In the genomic region with DNA sequence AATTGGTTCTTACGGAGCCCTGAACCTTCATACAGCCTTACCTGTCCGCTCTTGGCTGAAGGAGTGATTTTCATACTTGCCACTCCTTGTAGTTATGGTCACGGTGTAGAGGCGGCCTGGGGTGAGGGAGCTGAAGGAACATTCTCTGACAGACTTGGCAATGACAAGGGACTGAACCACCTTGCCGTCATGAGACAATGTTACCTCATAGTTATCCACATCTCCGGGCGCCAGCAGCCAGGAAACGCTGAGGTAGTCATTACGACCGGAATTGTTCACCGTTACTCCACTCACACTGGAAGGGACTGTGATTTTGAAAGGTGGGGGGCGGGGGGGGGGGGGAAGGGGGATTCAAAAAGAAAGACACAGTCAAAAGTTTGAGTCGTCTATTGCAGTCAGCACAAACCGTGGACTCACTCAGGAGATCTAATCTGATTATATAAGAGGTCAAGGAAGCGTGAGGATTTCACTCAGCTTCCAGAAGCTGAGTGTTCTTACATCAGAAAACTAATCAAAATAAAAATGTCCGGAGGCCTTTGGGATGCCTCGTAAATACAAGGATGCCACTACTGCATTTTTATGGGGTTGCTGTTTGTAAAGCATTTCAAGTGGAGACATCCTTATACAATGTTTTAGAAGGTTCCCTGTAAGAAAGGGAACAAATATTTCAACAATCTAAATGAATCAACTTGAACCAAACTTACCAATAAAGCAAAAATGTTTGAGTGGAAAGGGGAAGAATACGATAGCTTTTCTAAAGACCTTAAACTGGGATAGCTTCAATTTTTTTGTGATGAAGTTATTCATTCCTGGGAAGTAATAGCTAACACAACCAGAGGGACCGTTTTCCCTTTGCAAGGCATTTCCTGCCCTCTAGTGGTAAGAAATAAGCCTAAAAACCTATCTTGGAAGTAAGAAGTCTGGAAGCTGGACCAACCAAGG, we compare ENCODE assay signal across 8 cellular contexts.
DNase-seq lines count a peak whose midpoint lies in the region; ATAC-seq and TF ChIP-seq lines count a peak whose summit lies in the region.
"Had no signal": no experiment of that assay in that cellular context is flagged by ENCODE, and none has a peak within 500 bp of the region (broad histone marks: within the 10 kb centered on the region; RNA-seq: fewer than 3 reads in every experiment).

No MANE protein-coding gene starts in this region.

- no peaks in the 10 kb centered on the region for H3K9me3 Mint-ChIP-seq in WTC11
- H3K9me3 Mint-ChIP-seq: activated naive CD4-positive, alpha-beta T cell treated with anti-CD3 and anti-CD28 coated beads, Interleukin-2, amount 50 U/mL, for 24 hours had no signal

- CTCF ChIA-PET in WTC11 (lab: Charles Lee), result interaction anchor here (0.6 to 1.7 kb wide), 22 partner anchors 8 to 798 kb away, joined by 3 to 26 read pairs (median 4); no protein-coding TSS in a partner anchor

- WGBS in heart left ventricle, 4 donors, result 54 to 65% (median 60%) methylated on average over 18 to 19 of the region's 19 CpGs

- H3K27ac Mint-ChIP-seq in WTC11, result no peak overlapping the region
- H3K27ac Mint-ChIP-seq: activated naive CD4-positive, alpha-beta T cell treated with anti-CD3 and anti-CD28 coated beads, Interleukin-2, amount 50 U/mL, for 24 hours had no signal

- POLR2A ChIA-PET in WTC11 (lab: Charles Lee), result no interaction called here

- TF ChIP-seq POLR2A in heart left ventricle (IDR thresholded peaks at IDR 0.05), result no peak

- H3K36me3 Mint-ChIP-seq in WTC11, result no peaks in the 10 kb centered on the region; the same call in 1 of the 2 replicates
- H3K36me3 Mint-ChIP-seq: activated naive CD4-positive, alpha-beta T cell treated with anti-CD3 and anti-CD28 coated beads, Interleukin-2, amount 50 U/mL, for 24 hours had no signal

- intact Hi-C loops in heart left ventricle (cut with DNase I) (loop anchor here (1.0 to 10.0 kb wide), 10 partner anchors 212 to 699 kb away; partner anchors contain the start of genes KCNMB4 (in 4 of the 10) and CNOT2 (in 1 of the 10)), sciatic nerve (cut with DNase I) (loop anchor here (2.0 kb wide), 1 partner anchor 676 kb away; no protein-coding TSS in a partner anchor)

- peaks cover 0 to 9% (median 0%) of the 10 kb centered on the region in 12 donors for H3K4me1 ChIP-seq in heart left ventricle

- no peak overlapping the region for H3K4me3 Mint-ChIP-seq in WTC11
- H3K4me3 Mint-ChIP-seq: activated naive CD4-positive, alpha-beta T cell treated with anti-CD3 and anti-CD28 coated beads, Interleukin-2, amount 50 U/mL, for 24 hours had no signal

- H3K4me3 ChIP-seq in GM12865 (ENCODE audit: low read depth, low read length) (no peak overlapping the region), heart left ventricle (no peak overlapping the region)

- peak overlapping the region in 2 of 12 donors; percentile 5 to 8 for H3K27ac ChIP-seq in heart left ventricle

- peak; percentile 75 for ATAC-seq in HG02759 (IDR thresholded peaks at IDR 0.05; ENCODE audit: unreplicated experiment)
- peak; percentile 74 for ATAC-seq in WTC11
- ATAC-seq in heart left ventricle, result peak in 3 of 4 donors; percentile 73 to 86 (median 82)
- peak; percentile 92 for ATAC-seq in sciatic nerve

- no peaks in the 10 kb centered on the region for H3K9me3 ChIP-seq in heart left ventricle

- H3K27me3 ChIP-seq in heart left ventricle, result no peaks in the 10 kb centered on the region

- DNase-seq in GM12865 (ENCODE audit: low read depth), result peak; percentile 60
- DNase-seq in NCI-H2107 (lab: John Stamatoyannopoulos, UW), result peak; percentile 27
- no peak for DNase-seq in WTC11 (ENCODE audit: low spot score)
- peak in 1 of 5 donors; percentile 9 for DNase-seq in heart left ventricle
- no peak for DNase-seq in sciatic nerve (ENCODE audit: low spot score)
- no peak for DNase-seq in cortex of kidney (lab: John Stamatoyannopoulos, UW)

- peaks cover 0 to 89% (median 3%) of the 10 kb centered on the region in 9 donors for H3K36me3 ChIP-seq in heart left ventricle

- H3K4me1 Mint-ChIP-seq in WTC11, result peaks cover 6% of the 10 kb centered on the region; the same call in 1 of the 2 replicates
- H3K4me1 Mint-ChIP-seq: activated naive CD4-positive, alpha-beta T cell treated with anti-CD3 and anti-CD28 coated beads, Interleukin-2, amount 50 U/mL, for 24 hours had no signal

- TF ChIP-seq CTCF in GM12865 (IDR thresholded peaks at IDR 0.05; ENCODE audit: insufficient read depth, low read depth, low read length, missing control alignments) (peak; percentile 63), WTC11 (IDR thresholded peaks at IDR 0.05) (peak; percentile 61), heart left ventricle (IDR thresholded peaks at IDR 0.05) (peak; percentile 61 to 85 (median 82))

- no peaks in the 10 kb centered on the region for H3K27me3 Mint-ChIP-seq in WTC11 (ENCODE audit: low read depth)

TF ChIP-seq in WTC11, 78 proteins besides CTCF, POLR2A, EP300 and RAD21 (continues in another document):
- TF ChIP-seq, protein P1, sequence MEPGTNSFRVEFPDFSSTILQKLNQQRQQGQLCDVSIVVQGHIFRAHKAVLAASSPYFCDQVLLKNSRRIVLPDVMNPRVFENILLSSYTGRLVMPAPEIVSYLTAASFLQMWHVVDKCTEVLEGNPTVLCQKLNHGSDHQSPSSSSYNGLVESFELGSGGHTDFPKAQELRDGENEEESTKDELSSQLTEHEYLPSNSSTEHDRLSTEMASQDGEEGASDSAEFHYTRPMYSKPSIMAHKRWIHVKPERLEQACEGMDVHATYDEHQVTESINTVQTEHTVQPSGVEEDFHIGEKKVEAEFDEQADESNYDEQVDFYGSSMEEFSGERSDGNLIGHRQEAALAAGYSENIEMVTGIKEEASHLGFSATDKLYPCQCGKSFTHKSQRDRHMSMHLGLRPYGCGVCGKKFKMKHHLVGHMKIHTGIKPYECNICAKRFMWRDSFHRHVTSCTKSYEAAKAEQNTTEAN (CRISPR knock-in tag; IDR thresholded peaks at IDR 0.05), result no peak
- TF ChIP-seq, protein P2, sequence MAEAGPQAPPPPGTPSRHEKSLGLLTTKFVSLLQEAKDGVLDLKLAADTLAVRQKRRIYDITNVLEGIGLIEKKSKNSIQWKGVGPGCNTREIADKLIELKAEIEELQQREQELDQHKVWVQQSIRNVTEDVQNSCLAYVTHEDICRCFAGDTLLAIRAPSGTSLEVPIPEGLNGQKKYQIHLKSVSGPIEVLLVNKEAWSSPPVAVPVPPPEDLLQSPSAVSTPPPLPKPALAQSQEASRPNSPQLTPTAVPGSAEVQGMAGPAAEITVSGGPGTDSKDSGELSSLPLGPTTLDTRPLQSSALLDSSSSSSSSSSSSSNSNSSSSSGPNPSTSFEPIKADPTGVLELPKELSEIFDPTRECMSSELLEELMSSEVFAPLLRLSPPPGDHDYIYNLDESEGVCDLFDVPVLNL (CRISPR knock-in tag; IDR thresholded peaks at IDR 0.05; ENCODE audit: borderline replicate concordance, low read depth), result no peak
- TF ChIP-seq KAT7 (CRISPR knock-in tag; IDR thresholded peaks at IDR 0.05; ENCODE audit: borderline replicate concordance) (no peak), ETV6 (CRISPR knock-in tag; IDR thresholded peaks at IDR 0.05) (no peak), MYBL2 (CRISPR knock-in tag; IDR thresholded peaks at IDR 0.05) (no peak), ARID4B (CRISPR knock-in tag; IDR thresholded peaks at IDR 0.05; ENCODE audit: borderline replicate concordance) (no peak), ZNF219 (CRISPR knock-in tag; IDR thresholded peaks at IDR 0.05; ENCODE audit: borderline replicate concordance) (no peak)
- TF ChIP-seq, protein P3, sequence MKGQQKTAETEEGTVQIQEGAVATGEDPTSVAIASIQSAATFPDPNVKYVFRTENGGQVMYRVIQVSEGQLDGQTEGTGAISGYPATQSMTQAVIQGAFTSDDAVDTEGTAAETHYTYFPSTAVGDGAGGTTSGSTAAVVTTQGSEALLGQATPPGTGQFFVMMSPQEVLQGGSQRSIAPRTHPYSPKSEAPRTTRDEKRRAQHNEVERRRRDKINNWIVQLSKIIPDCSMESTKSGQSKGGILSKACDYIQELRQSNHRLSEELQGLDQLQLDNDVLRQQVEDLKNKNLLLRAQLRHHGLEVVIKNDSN (CRISPR knock-in tag; IDR thresholded peaks at IDR 0.05), result no peak
- TF ChIP-seq, protein P4, sequence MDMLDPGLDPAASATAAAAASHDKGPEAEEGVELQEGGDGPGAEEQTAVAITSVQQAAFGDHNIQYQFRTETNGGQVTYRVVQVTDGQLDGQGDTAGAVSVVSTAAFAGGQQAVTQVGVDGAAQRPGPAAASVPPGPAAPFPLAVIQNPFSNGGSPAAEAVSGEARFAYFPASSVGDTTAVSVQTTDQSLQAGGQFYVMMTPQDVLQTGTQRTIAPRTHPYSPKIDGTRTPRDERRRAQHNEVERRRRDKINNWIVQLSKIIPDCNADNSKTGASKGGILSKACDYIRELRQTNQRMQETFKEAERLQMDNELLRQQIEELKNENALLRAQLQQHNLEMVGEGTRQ (CRISPR knock-in tag; IDR thresholded peaks at IDR 0.05), result no peak

Comparison
In these comparisons a context has a peak if more than half of its experiments do, and no peak if none do; other contexts are left out.
1. DNase-seq: peak in GM12865 (single experiment) and NCI-H2107 (single experiment); none in WTC11 (single experiment), sciatic nerve (single experiment) and cortex of kidney (single experiment).
2. Peak in every context shown above with its lines, with median percentiles within 50 percentile points of each other: CTCF ChIP-seq and ATAC-seq.